Comparison of ENCODE assay signal across 12 cellular contexts in the genomic region with DNA sequence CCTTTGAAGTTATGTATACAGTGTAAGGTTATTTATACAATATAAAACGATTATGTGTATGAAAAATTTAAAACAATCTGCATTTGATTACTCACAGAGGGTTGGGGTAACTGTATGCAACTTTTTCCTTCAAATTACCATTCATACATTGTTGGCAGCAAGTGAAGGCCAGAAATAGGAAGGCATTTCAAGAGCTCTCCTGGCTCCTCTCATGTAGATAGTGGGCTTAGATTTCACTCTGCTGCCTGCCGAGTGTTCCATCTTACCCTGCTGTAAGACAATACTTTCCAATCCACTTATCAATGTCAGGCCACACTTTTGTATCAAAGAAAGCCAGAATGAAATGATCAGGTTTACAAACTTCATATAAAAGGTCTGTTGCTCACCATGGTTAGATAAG.
DNase-seq lines count a peak whose midpoint lies in the region; ATAC-seq and TF ChIP-seq lines count a peak whose summit lies in the region.
"Had no signal": no experiment of that assay in that cellular context is flagged by ENCODE, and none has a peak within 500 bp of the region (broad histone marks: within the 10 kb centered on the region; RNA-seq: fewer than 3 reads in every experiment).

No MANE protein-coding gene starts in this region.

- H3K36me3 Mint-ChIP-seq in activated naive CD4-positive, alpha-beta T cell treated with anti-CD3 and anti-CD28 coated beads for 36 hours (ENCODE audit: low read depth) = no peaks in the 10 kb centered on the region
- H3K36me3 Mint-ChIP-seq: natural killer cell treated with Interleukin-12 subunit alpha and Interleukin-12 subunit beta and Interleukin-15 and Interleukin-18, amount 100 ng/mL, for 72 hours had no signal

- H3K4me1 ChIP-seq in Panc1 (ENCODE audit: control insufficient read depth, insufficient read depth, low read length) = peaks cover 21% of the 10 kb centered on the region
- peaks cover 0 to 24% (median 10%) of the 10 kb centered on the region in 12 donors for H3K4me1 ChIP-seq in heart left ventricle
- H3K4me1 ChIP-seq in psoas muscle = peaks cover 19% of the 10 kb centered on the region

- H3K4me1 Mint-ChIP-seq in activated naive CD4-positive, alpha-beta T cell treated with anti-CD3 and anti-CD28 coated beads for 36 hours (ENCODE audit: low read depth) = no peaks in the 10 kb centered on the region

- CTCF ChIA-PET in Panc1 (lab: Charles Lee) = no interaction called here
- CTCF ChIA-PET in activated naive CD4-positive, alpha-beta T cell treated with anti-CD3 and anti-CD28 coated beads for 36 hours (lab: Charles Lee) = no interaction called here

- H3K9me3 ChIP-seq in Panc1 (ENCODE audit: control insufficient read depth, insufficient read depth, low read depth, low read length) = no peaks in the 10 kb centered on the region
- H3K9me3 ChIP-seq in heart left ventricle = no peaks in the 10 kb centered on the region
- no peaks in the 10 kb centered on the region for H3K9me3 ChIP-seq in psoas muscle

- TF ChIP-seq CTCF in Panc1 (IDR thresholded peaks at IDR 0.05) (no peak), heart left ventricle (IDR thresholded peaks at IDR 0.05) (no peak), psoas muscle (IDR thresholded peaks at IDR 0.05) (no peak)

- peak; percentile 6 for DNase-seq in HT-29 (ENCODE audit: low spot score)
- DNase-seq in Panc1 (ENCODE audit: low read depth, low spot score) = no peak
- no peak for DNase-seq in heart left ventricle
- DNase-seq in psoas muscle = no peak
- DNase-seq in erythroblast (lab: John Stamatoyannopoulos, UW) = no peak
- no peak for DNase-seq in mucosa of gallbladder (ENCODE audit: low spot score)
- DNase-seq in activated naive CD4-positive, alpha-beta T cell treated with anti-CD3 and anti-CD28 coated beads for 36 hours = no peak
- DNase-seq: effector CD8-positive, alpha-beta T cell; NCI-H1048; stimulated activated naive CD4-positive, alpha-beta T cell had no signal

- no peak overlapping the region for H3K4me3 Mint-ChIP-seq in activated naive CD4-positive, alpha-beta T cell treated with anti-CD3 and anti-CD28 coated beads for 36 hours
- H3K4me3 Mint-ChIP-seq: natural killer cell treated with Interleukin-12 subunit alpha and Interleukin-12 subunit beta and Interleukin-15 and Interleukin-18, amount 100 ng/mL, for 72 hours had no signal

- H3K4me3 ChIP-seq in Panc1 (ENCODE audit: low read depth in 2 of 2, low read length in 2 of 2) (no peak overlapping the region), heart left ventricle (no peak overlapping the region), psoas muscle (no peak overlapping the region)

- ATAC-seq in Panc1 (peak; percentile 80), heart left ventricle (peak; percentile 75 to 82 (median 78)), psoas muscle (peak; percentile 11 to 59 (median 52)), GM19035 (IDR thresholded peaks at IDR 0.05; ENCODE audit: unreplicated experiment) (no peak)

- no peak overlapping the region for H3K27ac Mint-ChIP-seq in activated naive CD4-positive, alpha-beta T cell treated with anti-CD3 and anti-CD28 coated beads for 36 hours
- H3K27ac Mint-ChIP-seq: natural killer cell treated with Interleukin-12 subunit alpha and Interleukin-12 subunit beta and Interleukin-15 and Interleukin-18, amount 100 ng/mL, for 72 hours had no signal

- in situ Hi-C loops in Panc1 (cut with HindIII; ENCODE audit: low pct_unique_long_range_greater_than_20kb, low sequenced_read_pairs) = no loop called here

- BruUV-seq in Panc1 (replicated peaks; lab: Mats Ljungman, UMichigan) = no TSS peak

- H3K27me3 Mint-ChIP-seq in activated naive CD4-positive, alpha-beta T cell treated with anti-CD3 and anti-CD28 coated beads for 36 hours (ENCODE audit: low read depth) = no peaks in the 10 kb centered on the region

- H3K36me3 ChIP-seq in Panc1 (ENCODE audit: control insufficient read depth, insufficient read depth, low read length) (no peaks in the 10 kb centered on the region), heart left ventricle (no peaks in the 10 kb centered on the region), psoas muscle (ENCODE audit: insufficient read depth in 1 of 2, low read depth in 1 of 2) (no peaks in the 10 kb centered on the region)

- TF ChIP-seq POLR2A in heart left ventricle (IDR thresholded peaks at IDR 0.05) = no peak
- TF ChIP-seq POLR2A in erythroblast (IDR thresholded peaks at IDR 0.05; ENCODE audit: low read length) = no peak

- intact Hi-C loops in Panc1 (cut with micrococcal nuclease; ENCODE audit: unreplicated experiment) = no loop called here
- intact Hi-C loops in heart left ventricle (cut with DNase I) = no loop called here
- intact Hi-C loops in psoas muscle (cut with DNase I) = no loop called here
- intact Hi-C loops in activated naive CD4-positive, alpha-beta T cell treated with anti-CD3 and anti-CD28 coated beads for 36 hours (cut with micrococcal nuclease) = no loop called here

- POLR2A ChIA-PET in Panc1 (lab: Charles Lee) = no interaction called here

- H3K9me3 Mint-ChIP-seq in activated naive CD4-positive, alpha-beta T cell treated with anti-CD3 and anti-CD28 coated beads for 36 hours = no peaks in the 10 kb centered on the region
- H3K9me3 Mint-ChIP-seq: natural killer cell treated with Interleukin-12 subunit alpha and Interleukin-12 subunit beta and Interleukin-15 and Interleukin-18, amount 100 ng/mL, for 72 hours had no signal

- H3K27me3 ChIP-seq in Panc1 (ENCODE audit: control insufficient read depth, insufficient read depth, low read length) (no peaks in the 10 kb centered on the region), heart left ventricle (no peaks in the 10 kb centered on the region), psoas muscle (ENCODE audit: insufficient read depth in 3 of 3, low read length in 2 of 3) (no peaks in the 10 kb centered on the region)

- H3K27ac ChIP-seq in Panc1 (ENCODE audit: low read length) (peak overlapping the region; percentile 77), heart left ventricle (peak overlapping the region in 11 of 12 donors; percentile 0 to 75 (median 51)), psoas muscle (no peak overlapping the region)

- WGBS in heart left ventricle, 4 donors = 33 to 47% (median 38%) methylated on average over 2 of the region's 2 CpGs
- WGBS in psoas muscle, 3 donors = 38 to 49% (median 42%) methylated on average over 2 of the region's 2 CpGs
